1 cellular context compared by ENCODE assay signal in genomic region chr2:97645700-97646629, GRCh38.
TF ChIP-seq lines count a peak whose summit lies in the region.

Gene COX5B (plus strand): TSS chr2:97646062. CDS start chr2:97646087, 25 bp downstream.

TF ChIP-seq in HepG2, 621 proteins besides CTCF, POLR2A, EP300 and RAD21 (continued from another document and continues in another):
- peak; percentile 82 for TF ChIP-seq UBTF (CRISPR knock-in tag; IDR thresholded peaks at IDR 0.05)
- TF ChIP-seq ZBTB40 (IDR thresholded peaks at IDR 0.05): peak; percentile 59
- peak; percentile 82; the same call in 1 of the 2 replicates for TF ChIP-seq ZBTB40 (CRISPR knock-in tag; IDR thresholded peaks at IDR 0.05)
- TF ChIP-seq SRY (CRISPR knock-in tag; IDR thresholded peaks at IDR 0.05): peak; percentile 85; the same call in 1 of the 2 replicates
- peak; percentile 73; the same call in 1 of the 2 replicates for TF ChIP-seq BCL3 (CRISPR knock-in tag; IDR thresholded peaks at IDR 0.05)
- 0 out of 2 replicates have a peak, but pooled peaks have one; percentile 89 for TF ChIP-seq PAWR (CRISPR knock-in tag; IDR thresholded peaks at IDR 0.05; ENCODE audit: borderline replicate concordance)
- no peak; the same call in 1 of the 2 replicates for TF ChIP-seq HNF4G (IDR thresholded peaks at IDR 0.05; ENCODE audit: borderline replicate concordance, low read depth, low read length)
- no peak; the same call in 1 of the 2 replicates for TF ChIP-seq HNF4G (CRISPR knock-in tag; IDR thresholded peaks at IDR 0.05; ENCODE audit: borderline replicate concordance, low read depth)
- peak; percentile 49; the same call in 1 of the 2 replicates for TF ChIP-seq PATZ1 (CRISPR knock-in tag; IDR thresholded peaks at IDR 0.05)
- no peak for TF ChIP-seq BCL6 (CRISPR knock-in tag; IDR thresholded peaks at IDR 0.05)
- peak; percentile 89 for TF ChIP-seq ZNF781 (CRISPR knock-in tag; IDR thresholded peaks at IDR 0.05; ENCODE audit: borderline replicate concordance, not compliant biosample characterization)
- TF ChIP-seq ARNTL (CRISPR knock-in tag; IDR thresholded peaks at IDR 0.05): peak; percentile 43; the same call in 1 of the 2 replicates
- no peak for TF ChIP-seq NR0B2 (CRISPR knock-in tag; IDR thresholded peaks at IDR 0.05)
- no peak; the same call in 1 of the 2 replicates for TF ChIP-seq GZF1 (CRISPR knock-in tag; IDR thresholded peaks at IDR 0.05)
- TF ChIP-seq ZBTB7B (CRISPR knock-in tag; IDR thresholded peaks at IDR 0.05): peak; percentile 66; the same call in 1 of the 2 replicates
- no peak for TF ChIP-seq TFAP4 (IDR thresholded peaks at IDR 0.05; ENCODE audit: borderline replicate concordance, low read depth)
- 0 out of 2 replicates have a peak, but pooled peaks have one; percentile 66 for TF ChIP-seq ZNF557 (CRISPR knock-in tag; IDR thresholded peaks at IDR 0.05)
- 0 out of 2 replicates have a peak, but pooled peaks have one; percentile 28 for TF ChIP-seq ZNF543 (CRISPR knock-in tag; IDR thresholded peaks at IDR 0.05)
- TF ChIP-seq ZFP37 (CRISPR knock-in tag; IDR thresholded peaks at IDR 0.05; ENCODE audit: borderline replicate concordance): peak; percentile 49; the same call in 1 of the 2 replicates
- TF ChIP-seq ZHX1 (CRISPR knock-in tag; IDR thresholded peaks at IDR 0.05; ENCODE audit: low read depth): peak; percentile 66; the same call in 1 of the 2 replicates
- TF ChIP-seq ZNF646 (CRISPR knock-in tag; IDR thresholded peaks at IDR 0.05): no peak; the same call in 1 of the 2 replicates
- no peak for TF ChIP-seq MTA1 (CRISPR knock-in tag; IDR thresholded peaks at IDR 0.05; ENCODE audit: borderline replicate concordance)
- peak; percentile 46 for TF ChIP-seq PHF5A (CRISPR knock-in tag; IDR thresholded peaks at IDR 0.05; ENCODE audit: low read depth, unreplicated experiment)
- TF ChIP-seq HES4 (CRISPR knock-in tag; IDR thresholded peaks at IDR 0.05; ENCODE audit: borderline replicate concordance): no peak
- TF ChIP-seq FOXA3 (CRISPR knock-in tag; IDR thresholded peaks at IDR 0.05): peak; percentile 55; the same call in 1 of the 2 replicates
